1 cellular context compared by ENCODE assay signal in genomic region chr3:177473184-177473583, GRCh38.
TF ChIP-seq lines count a peak whose summit lies in the region.

No MANE protein-coding gene starts in this region.

TF ChIP-seq in GM23338, 12 proteins besides CTCF, POLR2A, EP300 and RAD21 (continued from another document):
- TF ChIP-seq, protein P1, sequence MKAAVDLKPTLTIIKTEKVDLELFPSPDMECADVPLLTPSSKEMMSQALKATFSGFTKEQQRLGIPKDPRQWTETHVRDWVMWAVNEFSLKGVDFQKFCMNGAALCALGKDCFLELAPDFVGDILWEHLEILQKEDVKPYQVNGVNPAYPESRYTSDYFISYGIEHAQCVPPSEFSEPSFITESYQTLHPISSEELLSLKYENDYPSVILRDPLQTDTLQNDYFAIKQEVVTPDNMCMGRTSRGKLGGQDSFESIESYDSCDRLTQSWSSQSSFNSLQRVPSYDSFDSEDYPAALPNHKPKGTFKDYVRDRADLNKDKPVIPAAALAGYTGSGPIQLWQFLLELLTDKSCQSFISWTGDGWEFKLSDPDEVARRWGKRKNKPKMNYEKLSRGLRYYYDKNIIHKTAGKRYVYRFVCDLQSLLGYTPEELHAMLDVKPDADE (IDR thresholded peaks at IDR 0.05): no peak
- no peak for TF ChIP-seq EZH2 (IDR thresholded peaks at IDR 0.05; ENCODE audit: low read depth, unreplicated experiment)
- no peak for TF ChIP-seq JUNB (IDR thresholded peaks at IDR 0.05; ENCODE audit: unreplicated experiment)
- no peak for TF ChIP-seq ZNF331 (CRISPR knock-in tag; IDR thresholded peaks at IDR 0.05; ENCODE audit: low read depth)
- no peak for TF ChIP-seq EZH2phosphoT487 (IDR thresholded peaks at IDR 0.05; ENCODE audit: unreplicated experiment)
- TF ChIP-seq, protein P2, sequence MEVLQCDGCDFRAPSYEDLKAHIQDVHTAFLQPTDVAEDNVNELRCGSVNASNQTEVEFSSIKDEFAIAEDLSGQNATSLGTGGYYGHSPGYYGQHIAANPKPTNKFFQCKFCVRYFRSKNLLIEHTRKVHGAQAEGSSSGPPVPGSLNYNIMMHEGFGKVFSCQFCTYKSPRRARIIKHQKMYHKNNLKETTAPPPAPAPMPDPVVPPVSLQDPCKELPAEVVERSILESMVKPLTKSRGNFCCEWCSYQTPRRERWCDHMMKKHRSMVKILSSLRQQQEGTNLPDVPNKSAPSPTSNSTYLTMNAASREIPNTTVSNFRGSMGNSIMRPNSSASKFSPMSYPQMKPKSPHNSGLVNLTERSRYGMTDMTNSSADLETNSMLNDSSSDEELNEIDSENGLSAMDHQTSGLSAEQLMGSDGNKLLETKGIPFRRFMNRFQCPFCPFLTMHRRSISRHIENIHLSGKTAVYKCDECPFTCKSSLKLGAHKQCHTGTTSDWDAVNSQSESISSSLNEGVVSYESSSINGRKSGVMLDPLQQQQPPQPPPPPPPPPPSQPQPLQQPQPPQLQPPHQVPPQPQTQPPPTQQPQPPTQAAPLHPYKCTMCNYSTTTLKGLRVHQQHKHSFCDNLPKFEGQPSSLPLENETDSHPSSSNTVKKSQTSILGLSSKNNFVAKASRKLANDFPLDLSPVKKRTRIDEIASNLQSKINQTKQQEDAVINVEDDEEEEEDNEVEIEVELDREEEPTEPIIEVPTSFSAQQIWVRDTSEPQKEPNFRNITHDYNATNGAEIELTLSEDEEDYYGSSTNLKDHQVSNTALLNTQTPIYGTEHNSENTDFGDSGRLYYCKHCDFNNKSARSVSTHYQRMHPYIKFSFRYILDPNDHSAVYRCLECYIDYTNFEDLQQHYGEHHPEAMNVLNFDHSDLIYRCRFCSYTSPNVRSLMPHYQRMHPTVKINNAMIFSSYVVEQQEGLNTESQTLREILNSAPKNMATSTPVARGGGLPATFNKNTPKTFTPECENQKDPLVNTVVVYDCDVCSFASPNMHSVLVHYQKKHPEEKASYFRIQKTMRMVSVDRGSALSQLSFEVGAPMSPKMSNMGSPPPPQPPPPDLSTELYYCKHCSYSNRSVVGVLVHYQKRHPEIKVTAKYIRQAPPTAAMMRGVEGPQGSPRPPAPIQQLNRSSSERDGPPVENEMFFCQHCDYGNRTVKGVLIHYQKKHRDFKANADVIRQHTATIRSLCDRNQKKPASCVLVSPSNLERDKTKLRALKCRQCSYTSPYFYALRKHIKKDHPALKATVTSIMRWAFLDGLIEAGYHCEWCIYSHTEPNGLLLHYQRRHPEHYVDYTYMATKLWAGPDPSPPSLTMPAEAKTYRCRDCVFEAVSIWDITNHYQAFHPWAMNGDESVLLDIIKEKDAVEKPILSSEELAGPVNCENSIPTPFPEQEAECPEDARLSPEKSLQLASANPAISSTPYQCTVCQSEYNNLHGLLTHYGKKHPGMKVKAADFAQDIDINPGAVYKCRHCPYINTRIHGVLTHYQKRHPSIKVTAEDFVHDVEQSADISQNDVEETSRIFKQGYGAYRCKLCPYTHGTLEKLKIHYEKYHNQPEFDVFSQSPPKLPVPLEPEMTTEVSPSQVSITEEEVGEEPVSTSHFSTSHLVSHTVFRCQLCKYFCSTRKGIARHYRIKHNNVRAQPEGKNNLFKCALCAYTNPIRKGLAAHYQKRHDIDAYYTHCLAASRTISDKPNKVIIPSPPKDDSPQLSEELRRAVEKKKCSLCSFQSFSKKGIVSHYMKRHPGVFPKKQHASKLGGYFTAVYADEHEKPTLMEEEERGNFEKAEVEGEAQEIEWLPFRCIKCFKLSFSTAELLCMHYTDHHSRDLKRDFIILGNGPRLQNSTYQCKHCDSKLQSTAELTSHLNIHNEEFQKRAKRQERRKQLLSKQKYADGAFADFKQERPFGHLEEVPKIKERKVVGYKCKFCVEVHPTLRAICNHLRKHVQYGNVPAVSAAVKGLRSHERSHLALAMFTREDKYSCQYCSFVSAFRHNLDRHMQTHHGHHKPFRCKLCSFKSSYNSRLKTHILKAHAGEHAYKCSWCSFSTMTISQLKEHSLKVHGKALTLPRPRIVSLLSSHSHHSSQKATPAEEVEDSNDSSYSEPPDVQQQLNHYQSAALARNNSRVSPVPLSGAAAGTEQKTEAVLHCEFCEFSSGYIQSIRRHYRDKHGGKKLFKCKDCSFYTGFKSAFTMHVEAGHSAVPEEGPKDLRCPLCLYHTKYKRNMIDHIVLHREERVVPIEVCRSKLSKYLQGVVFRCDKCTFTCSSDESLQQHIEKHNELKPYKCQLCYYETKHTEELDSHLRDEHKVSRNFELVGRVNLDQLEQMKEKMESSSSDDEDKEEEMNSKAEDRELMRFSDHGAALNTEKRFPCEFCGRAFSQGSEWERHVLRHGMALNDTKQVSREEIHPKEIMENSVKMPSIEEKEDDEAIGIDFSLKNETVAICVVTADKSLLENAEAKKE (CRISPR knock-in tag; IDR thresholded peaks at IDR 0.05): no peak
- no peak for TF ChIP-seq ZNF114 (CRISPR knock-in tag; IDR thresholded peaks at IDR 0.05)
